ENCODE assay signal across 10 cellular contexts in genomic region chr12:66776974-66777373, GRCh38.
DNase-seq lines count a peak whose midpoint lies in the region; ATAC-seq lines count a peak whose summit lies in the region.
"Had no signal": no experiment of that assay in that cellular context is flagged by ENCODE, and none has a peak within 500 bp of the region (broad histone marks: within the 10 kb centered on the region; RNA-seq: fewer than 3 reads in every experiment).

No MANE protein-coding gene starts in this region.

- DNase-seq in stimulated activated CD4-positive, alpha-beta T cell treated with anti-CD3 and anti-CD28 coated beads, Interleukin-12 subunit alpha, Interleukin-12 subunit beta, amount 100 ng/mL, for 4 hours: peak; percentile 2
- no peak for DNase-seq in stimulated activated CD4-positive, alpha-beta T cell treated with anti-CD3 and anti-CD28 coated beads, Interleukin-4, amount 100 ng/mL, for 1 hour
- DNase-seq in iPS-NIHi7 (ENCODE audit: extremely low spot score): no peak
- no peak for DNase-seq in NOMO-1 (lab: John Stamatoyannopoulos, UW; ENCODE audit: unreplicated experiment in 2 of 2)
- no peak for DNase-seq in hypothalamus (lab: John Stamatoyannopoulos, UW)
- no peak for DNase-seq in SKM-1 treated with dmso at 0.1 percent for 144 hours (lab: John Stamatoyannopoulos, UW; ENCODE audit: unreplicated experiment)
- DNase-seq: KBM-7 had no signal

- H3K4me1 Mint-ChIP-seq in activated naive CD8-positive, alpha-beta T cell (ENCODE audit: low read depth): peaks cover 41% of the 10 kb centered on the region
- H3K4me1 Mint-ChIP-seq: B cell had no signal

- H3K36me3 Mint-ChIP-seq in activated naive CD8-positive, alpha-beta T cell: peaks cover 5% of the 10 kb centered on the region

- ATAC-seq in HG03354 (IDR thresholded peaks at IDR 0.05; ENCODE audit: poor library complexity, severe bottlenecking, unreplicated experiment): peak; percentile 91

- H3K9me3 Mint-ChIP-seq in activated naive CD8-positive, alpha-beta T cell (ENCODE audit: low read depth): no peaks in the 10 kb centered on the region

- peak overlapping the region; percentile 61 for H3K4me3 Mint-ChIP-seq in activated naive CD8-positive, alpha-beta T cell
- H3K4me3 Mint-ChIP-seq: B cell had no signal

- H3K27ac Mint-ChIP-seq in activated naive CD8-positive, alpha-beta T cell: peak overlapping the region; percentile 73
- H3K27ac Mint-ChIP-seq: B cell had no signal

- H3K27me3 Mint-ChIP-seq in activated naive CD8-positive, alpha-beta T cell: no peaks in the 10 kb centered on the region
